ENCODE assay signal across 2 cellular contexts in the genomic region with DNA sequence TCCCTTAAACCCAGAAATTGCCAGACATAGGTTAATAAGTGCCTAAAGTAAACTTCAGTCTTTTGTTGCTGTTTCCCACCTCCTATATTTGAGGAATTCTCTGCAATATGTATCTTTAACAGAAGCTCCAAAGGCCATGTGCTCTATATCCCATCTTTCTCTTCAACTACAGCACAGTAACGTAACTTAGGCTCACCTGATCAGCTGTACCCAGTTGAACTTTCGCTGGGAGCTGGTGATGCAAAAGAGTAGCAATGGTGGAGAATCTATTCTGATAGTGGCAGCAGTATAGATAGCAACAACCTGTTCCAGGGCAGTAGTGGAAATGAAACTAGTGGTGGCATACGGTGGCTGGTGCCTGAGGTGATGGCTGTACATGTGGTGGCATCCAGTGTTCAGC.
TF ChIP-seq lines count a peak whose summit lies in the region.

No MANE protein-coding gene starts in this region.

TF ChIP-seq in HepG2, 621 proteins besides CTCF, POLR2A, EP300 and RAD21 (continues in another document):
- TF ChIP-seq, protein P1, sequence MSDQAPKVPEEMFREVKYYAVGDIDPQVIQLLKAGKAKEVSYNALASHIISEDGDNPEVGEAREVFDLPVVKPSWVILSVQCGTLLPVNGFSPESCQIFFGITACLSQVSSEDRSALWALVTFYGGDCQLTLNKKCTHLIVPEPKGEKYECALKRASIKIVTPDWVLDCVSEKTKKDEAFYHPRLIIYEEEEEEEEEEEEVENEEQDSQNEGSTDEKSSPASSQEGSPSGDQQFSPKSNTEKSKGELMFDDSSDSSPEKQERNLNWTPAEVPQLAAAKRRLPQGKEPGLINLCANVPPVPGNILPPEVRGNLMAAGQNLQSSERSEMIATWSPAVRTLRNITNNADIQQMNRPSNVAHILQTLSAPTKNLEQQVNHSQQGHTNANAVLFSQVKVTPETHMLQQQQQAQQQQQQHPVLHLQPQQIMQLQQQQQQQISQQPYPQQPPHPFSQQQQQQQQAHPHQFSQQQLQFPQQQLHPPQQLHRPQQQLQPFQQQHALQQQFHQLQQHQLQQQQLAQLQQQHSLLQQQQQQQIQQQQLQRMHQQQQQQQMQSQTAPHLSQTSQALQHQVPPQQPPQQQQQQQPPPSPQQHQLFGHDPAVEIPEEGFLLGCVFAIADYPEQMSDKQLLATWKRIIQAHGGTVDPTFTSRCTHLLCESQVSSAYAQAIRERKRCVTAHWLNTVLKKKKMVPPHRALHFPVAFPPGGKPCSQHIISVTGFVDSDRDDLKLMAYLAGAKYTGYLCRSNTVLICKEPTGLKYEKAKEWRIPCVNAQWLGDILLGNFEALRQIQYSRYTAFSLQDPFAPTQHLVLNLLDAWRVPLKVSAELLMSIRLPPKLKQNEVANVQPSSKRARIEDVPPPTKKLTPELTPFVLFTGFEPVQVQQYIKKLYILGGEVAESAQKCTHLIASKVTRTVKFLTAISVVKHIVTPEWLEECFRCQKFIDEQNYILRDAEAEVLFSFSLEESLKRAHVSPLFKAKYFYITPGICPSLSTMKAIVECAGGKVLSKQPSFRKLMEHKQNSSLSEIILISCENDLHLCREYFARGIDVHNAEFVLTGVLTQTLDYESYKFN (CRISPR knock-in tag; conservative IDR thresholded peaks at IDR 0.05), result peak; percentile 32; the same call in 1 of the 2 replicates
- TF ChIP-seq, protein P2, sequence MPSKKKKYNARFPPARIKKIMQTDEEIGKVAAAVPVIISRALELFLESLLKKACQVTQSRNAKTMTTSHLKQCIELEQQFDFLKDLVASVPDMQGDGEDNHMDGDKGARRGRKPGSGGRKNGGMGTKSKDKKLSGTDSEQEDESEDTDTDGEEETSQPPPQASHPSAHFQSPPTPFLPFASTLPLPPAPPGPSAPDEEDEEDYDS (CRISPR knock-in tag; IDR thresholded peaks at IDR 0.05), result no peak
- no peak for TF ChIP-seq MAFG (CRISPR knock-in tag; IDR thresholded peaks at IDR 0.05)
- TF ChIP-seq, protein P3, sequence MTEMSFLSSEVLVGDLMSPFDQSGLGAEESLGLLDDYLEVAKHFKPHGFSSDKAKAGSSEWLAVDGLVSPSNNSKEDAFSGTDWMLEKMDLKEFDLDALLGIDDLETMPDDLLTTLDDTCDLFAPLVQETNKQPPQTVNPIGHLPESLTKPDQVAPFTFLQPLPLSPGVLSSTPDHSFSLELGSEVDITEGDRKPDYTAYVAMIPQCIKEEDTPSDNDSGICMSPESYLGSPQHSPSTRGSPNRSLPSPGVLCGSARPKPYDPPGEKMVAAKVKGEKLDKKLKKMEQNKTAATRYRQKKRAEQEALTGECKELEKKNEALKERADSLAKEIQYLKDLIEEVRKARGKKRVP (CRISPR knock-in tag; IDR thresholded peaks at IDR 0.05), result peak in 1 of 2 experiments; percentile 46; a peak in 1 of 4 replicates
- TF ChIP-seq NR2C2 (CRISPR knock-in tag; IDR thresholded peaks at IDR 0.05; ENCODE audit: borderline replicate concordance), result peak; percentile 33; the same call in 1 of the 2 replicates
- TF ChIP-seq SOX6 (IDR thresholded peaks at IDR 0.05), result no peak
- TF ChIP-seq SOX6 (CRISPR knock-in tag; IDR thresholded peaks at IDR 0.05), result peak; percentile 48; the same call in 1 of the 2 replicates
- TF ChIP-seq, protein P4, sequence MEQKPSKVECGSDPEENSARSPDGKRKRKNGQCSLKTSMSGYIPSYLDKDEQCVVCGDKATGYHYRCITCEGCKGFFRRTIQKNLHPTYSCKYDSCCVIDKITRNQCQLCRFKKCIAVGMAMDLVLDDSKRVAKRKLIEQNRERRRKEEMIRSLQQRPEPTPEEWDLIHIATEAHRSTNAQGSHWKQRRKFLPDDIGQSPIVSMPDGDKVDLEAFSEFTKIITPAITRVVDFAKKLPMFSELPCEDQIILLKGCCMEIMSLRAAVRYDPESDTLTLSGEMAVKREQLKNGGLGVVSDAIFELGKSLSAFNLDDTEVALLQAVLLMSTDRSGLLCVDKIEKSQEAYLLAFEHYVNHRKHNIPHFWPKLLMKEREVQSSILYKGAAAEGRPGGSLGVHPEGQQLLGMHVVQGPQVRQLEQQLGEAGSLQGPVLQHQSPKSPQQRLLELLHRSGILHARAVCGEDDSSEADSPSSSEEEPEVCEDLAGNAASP (CRISPR knock-in tag; IDR thresholded peaks at IDR 0.05; ENCODE audit: borderline replicate concordance), result 0 out of 2 replicates have a peak, but pooled peaks have one; percentile 43
- 0 out of 2 replicates have a peak, but pooled peaks have one; percentile 15 for TF ChIP-seq BCL6 (CRISPR knock-in tag; IDR thresholded peaks at IDR 0.05)
- TF ChIP-seq CEBPG (CRISPR knock-in tag; IDR thresholded peaks at IDR 0.05), result 0 out of 2 replicates have a peak, but pooled peaks have one; percentile 8
- TF ChIP-seq, protein P5, sequence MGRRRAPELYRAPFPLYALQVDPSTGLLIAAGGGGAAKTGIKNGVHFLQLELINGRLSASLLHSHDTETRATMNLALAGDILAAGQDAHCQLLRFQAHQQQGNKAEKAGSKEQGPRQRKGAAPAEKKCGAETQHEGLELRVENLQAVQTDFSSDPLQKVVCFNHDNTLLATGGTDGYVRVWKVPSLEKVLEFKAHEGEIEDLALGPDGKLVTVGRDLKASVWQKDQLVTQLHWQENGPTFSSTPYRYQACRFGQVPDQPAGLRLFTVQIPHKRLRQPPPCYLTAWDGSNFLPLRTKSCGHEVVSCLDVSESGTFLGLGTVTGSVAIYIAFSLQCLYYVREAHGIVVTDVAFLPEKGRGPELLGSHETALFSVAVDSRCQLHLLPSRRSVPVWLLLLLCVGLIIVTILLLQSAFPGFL (CRISPR knock-in tag; IDR thresholded peaks at IDR 0.05), result no peak
- TF ChIP-seq, protein P6, sequence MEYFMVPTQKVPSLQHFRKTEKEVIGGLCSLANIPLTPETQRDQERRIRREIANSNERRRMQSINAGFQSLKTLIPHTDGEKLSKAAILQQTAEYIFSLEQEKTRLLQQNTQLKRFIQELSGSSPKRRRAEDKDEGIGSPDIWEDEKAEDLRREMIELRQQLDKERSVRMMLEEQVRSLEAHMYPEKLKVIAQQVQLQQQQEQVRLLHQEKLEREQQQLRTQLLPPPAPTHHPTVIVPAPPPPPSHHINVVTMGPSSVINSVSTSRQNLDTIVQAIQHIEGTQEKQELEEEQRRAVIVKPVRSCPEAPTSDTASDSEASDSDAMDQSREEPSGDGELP (IDR thresholded peaks at IDR 0.05; ENCODE audit: borderline replicate concordance, low read depth), result peak; percentile 54; the same call in 1 of the 2 replicates

TF ChIP-seq in WTC11, 78 proteins besides CTCF, POLR2A, EP300 and RAD21:
- TF ChIP-seq GABPB1 (CRISPR knock-in tag; IDR thresholded peaks at IDR 0.05), result peak; percentile 42; the same call in 1 of the 2 replicates
- TF ChIP-seq, protein P7, sequence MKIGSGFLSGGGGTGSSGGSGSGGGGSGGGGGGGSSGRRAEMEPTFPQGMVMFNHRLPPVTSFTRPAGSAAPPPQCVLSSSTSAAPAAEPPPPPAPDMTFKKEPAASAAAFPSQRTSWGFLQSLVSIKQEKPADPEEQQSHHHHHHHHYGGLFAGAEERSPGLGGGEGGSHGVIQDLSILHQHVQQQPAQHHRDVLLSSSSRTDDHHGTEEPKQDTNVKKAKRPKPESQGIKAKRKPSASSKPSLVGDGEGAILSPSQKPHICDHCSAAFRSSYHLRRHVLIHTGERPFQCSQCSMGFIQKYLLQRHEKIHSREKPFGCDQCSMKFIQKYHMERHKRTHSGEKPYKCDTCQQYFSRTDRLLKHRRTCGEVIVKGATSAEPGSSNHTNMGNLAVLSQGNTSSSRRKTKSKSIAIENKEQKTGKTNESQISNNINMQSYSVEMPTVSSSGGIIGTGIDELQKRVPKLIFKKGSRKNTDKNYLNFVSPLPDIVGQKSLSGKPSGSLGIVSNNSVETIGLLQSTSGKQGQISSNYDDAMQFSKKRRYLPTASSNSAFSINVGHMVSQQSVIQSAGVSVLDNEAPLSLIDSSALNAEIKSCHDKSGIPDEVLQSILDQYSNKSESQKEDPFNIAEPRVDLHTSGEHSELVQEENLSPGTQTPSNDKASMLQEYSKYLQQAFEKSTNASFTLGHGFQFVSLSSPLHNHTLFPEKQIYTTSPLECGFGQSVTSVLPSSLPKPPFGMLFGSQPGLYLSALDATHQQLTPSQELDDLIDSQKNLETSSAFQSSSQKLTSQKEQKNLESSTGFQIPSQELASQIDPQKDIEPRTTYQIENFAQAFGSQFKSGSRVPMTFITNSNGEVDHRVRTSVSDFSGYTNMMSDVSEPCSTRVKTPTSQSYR (CRISPR knock-in tag; IDR thresholded peaks at IDR 0.05), result no peak
